ENCODE assay signal across 16 cellular contexts in the genomic region with DNA sequence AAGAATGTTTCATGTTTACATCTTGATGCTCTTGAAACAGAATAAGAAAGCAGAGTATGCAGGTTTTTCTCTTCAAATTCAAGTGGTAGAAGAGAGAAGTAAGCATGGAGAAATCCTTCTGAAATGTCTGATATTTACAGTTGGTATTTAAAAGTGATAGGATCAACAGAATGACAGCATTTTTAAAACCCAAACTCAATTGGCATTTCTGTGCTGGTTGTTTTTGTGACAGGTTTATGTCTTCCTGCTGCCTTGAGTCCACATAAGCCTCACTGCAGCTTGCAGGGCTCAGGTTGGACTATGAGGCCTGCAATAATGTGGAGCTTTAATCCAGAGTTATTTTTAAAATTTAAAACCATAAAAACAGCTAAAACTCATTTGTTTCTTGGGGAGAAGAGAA.
A peak's percentile ranks its signal among the peaks of the same experiment; 100 is the strongest.
DNase-seq lines count a peak whose midpoint lies in the region; ATAC-seq, FAIRE-seq and TF ChIP-seq lines count a peak whose summit lies in the region.
"Had no signal": no experiment of that assay in that cellular context is flagged by ENCODE, and none has a peak within 500 bp of the region (broad histone marks: within the 10 kb centered on the region; RNA-seq: fewer than 3 reads in every experiment).

No MANE protein-coding gene starts in this region.

- TF ChIP-seq RAD21 in HepG2 (CRISPR knock-in tag; IDR thresholded peaks at IDR 0.05), result no peak

- H3K36me3 ChIP-seq in right atrium auricular region (peaks cover 41% of the 10 kb centered on the region), skeletal muscle tissue (ENCODE audit: control insufficient read depth in 3 of 3, insufficient read depth in 3 of 3, low read length in 3 of 3) (peaks cover 14 to 45% (median 42%) of the 10 kb centered on the region in 3 donors), HepG2 (replicated peaks in 1 of 2; ENCODE audit: control insufficient read depth in 1 of 2, insufficient read depth in 2 of 2, low read length in 2 of 2) (peaks cover 12 to 42% of the 10 kb centered on the region in 2 experiments)

- H2AFZ ChIP-seq in HepG2 (ENCODE audit: low read length), result no peak overlapping the region

- ATAC-seq in left cardiac atrium (no peak), HG03108 (IDR thresholded peaks at IDR 0.05; ENCODE audit: unreplicated experiment) (no peak), HepG2 (no peak)
- ATAC-seq: A549; CD8-positive, alpha-beta T cell had no signal

- no peaks in the 10 kb centered on the region for H3K79me2 ChIP-seq in HepG2 (ENCODE audit: insufficient read depth, low read length)

- H3K9ac ChIP-seq in skeletal muscle tissue (ENCODE audit: low read depth in 1 of 3, low read length in 3 of 3) (no peak overlapping the region), HepG2 (ENCODE audit: insufficient read depth, low read depth, low read length) (no peak overlapping the region)

- H3K4me2 ChIP-seq in HepG2 (ENCODE audit: low read depth, low read length), result no peak overlapping the region
- H3K4me2 ChIP-seq: A549 had no signal

- peak overlapping the region; percentile 63 to 83 for H3K27ac ChIP-seq in right atrium auricular region
- peak overlapping the region; percentile 31 to 84 for H3K27ac ChIP-seq in coronary artery
- H3K27ac ChIP-seq in skeletal muscle tissue (ENCODE audit: low read depth, low read length), result peak overlapping the region; percentile 24
- no peak overlapping the region for H3K27ac ChIP-seq in HepG2 (ENCODE audit: extremely low read length, insufficient read depth, low read length)
- H3K27ac ChIP-seq: A549 had no signal

- H4K20me1 ChIP-seq in HepG2 (ENCODE audit: insufficient read depth, low read length), result no peaks in the 10 kb centered on the region

- POLR2A ChIA-PET in HepG2 (lab: Yijun Ruan, JAX), result no interaction called here

- intact Hi-C loops in left cardiac atrium (cut with DNase I), result no loop called here
- intact Hi-C loops in HepG2 (cut with micrococcal nuclease; ENCODE audit: unreplicated experiment), result no loop called here

- no peaks in the 10 kb centered on the region for H3K27me3 ChIP-seq in right atrium auricular region
- no peaks in the 10 kb centered on the region for H3K27me3 ChIP-seq in skeletal muscle tissue (ENCODE audit: control insufficient read depth in 3 of 3, insufficient read depth in 3 of 3, low read length in 3 of 3)
- H3K27me3 ChIP-seq in HepG2 (ENCODE audit: control insufficient read depth in 1 of 2, insufficient read depth in 2 of 2, low read length in 2 of 2), result no peaks in the 10 kb centered on the region

- no peaks in the 10 kb centered on the region for H3K9me3 ChIP-seq in right atrium auricular region
- no peaks in the 10 kb centered on the region for H3K9me3 ChIP-seq in skeletal muscle tissue (ENCODE audit: control insufficient read depth in 3 of 3, low read length in 3 of 3)
- no peaks in the 10 kb centered on the region for H3K9me3 ChIP-seq in HepG2 (ENCODE audit: low read length)
- H3K9me3 ChIP-seq: A549 had no signal

- peaks cover 0 to 44% of the 10 kb centered on the region in 2 donors for H3K4me1 ChIP-seq in right atrium auricular region
- H3K4me1 ChIP-seq in skeletal muscle tissue (ENCODE audit: control insufficient read depth in 3 of 3, insufficient read depth in 3 of 3, low read length in 3 of 3), result peaks cover 4 to 8% (median 4%) of the 10 kb centered on the region in 3 donors
- no peaks in the 10 kb centered on the region for H3K4me1 ChIP-seq in HepG2 (ENCODE audit: insufficient read depth, low read length)
- H3K4me1 ChIP-seq: A549 had no signal

- in situ Hi-C loops in HepG2 (cut with HindIII; ENCODE audit: extremely low pct_ligation_motif_present, low pct_unique_long_range_greater_than_20kb), result no loop called here

- TF ChIP-seq POLR2A in HepG2 (IDR thresholded peaks at IDR 0.05; ENCODE audit: insufficient read depth in 1 of 2, low read depth in 2 of 2, low read length in 2 of 2), result no peak

- BruUV-seq in HepG2 (replicated peaks; lab: Mats Ljungman, UMichigan), result no TSS peak

- TF ChIP-seq EP300 in HepG2 (IDR thresholded peaks at IDR 0.05; ENCODE audit: low read depth in 2 of 2, low read length in 2 of 2) (no peak), HepG2 (CRISPR knock-in tag; IDR thresholded peaks at IDR 0.05; ENCODE audit: borderline replicate concordance) (no peak)

- CTCF ChIA-PET in HepG2 (lab: Yijun Ruan, JAX; ENCODE audit: low intra/inter-chr PET ratio, low total read pairs), result no interaction called here

- DNase-seq in right atrium auricular region (ENCODE audit: low spot score) (no peak), left cardiac atrium (no peak), coronary artery (ENCODE audit: low spot score) (no peak), HepG2 (ENCODE audit: low spot score) (no peak)
- DNase-seq: CD8-positive, alpha-beta T cell; COR-L47; DMS153; DND-41; GF-D8; GOT3; H9 had no signal

- FAIRE-seq in HepG2 (lab: Jason Lieb, UNC), result no peak
- FAIRE-seq: A549, D721Med, GM19239 had no signal

- TF ChIP-seq CTCF in right atrium auricular region (IDR thresholded peaks at IDR 0.05), result no peak
- TF ChIP-seq CTCF in coronary artery (IDR thresholded peaks at IDR 0.05), result no peak
- TF ChIP-seq CTCF in HepG2 (CRISPR knock-in tag; IDR thresholded peaks at IDR 0.05), result no peak

- H3K4me3 ChIP-seq in right atrium auricular region (no peak overlapping the region), coronary artery (no peak overlapping the region), skeletal muscle tissue (ENCODE audit: low read length in 3 of 3) (no peak overlapping the region), HepG2 (replicated peaks in 1 of 3; ENCODE audit: insufficient read depth in 1 of 3, low read depth in 2 of 3, low read length in 3 of 3) (no peak overlapping the region)
- H3K4me3 ChIP-seq: A549 had no signal

TF ChIP-seq in HepG2, 621 proteins besides CTCF, POLR2A, EP300 and RAD21:
- no peak for TF ChIP-seq ZNF383 (CRISPR knock-in tag; IDR thresholded peaks at IDR 0.05; ENCODE audit: borderline replicate concordance)
